8 cellular contexts compared by ENCODE assay signal in the genomic region with DNA sequence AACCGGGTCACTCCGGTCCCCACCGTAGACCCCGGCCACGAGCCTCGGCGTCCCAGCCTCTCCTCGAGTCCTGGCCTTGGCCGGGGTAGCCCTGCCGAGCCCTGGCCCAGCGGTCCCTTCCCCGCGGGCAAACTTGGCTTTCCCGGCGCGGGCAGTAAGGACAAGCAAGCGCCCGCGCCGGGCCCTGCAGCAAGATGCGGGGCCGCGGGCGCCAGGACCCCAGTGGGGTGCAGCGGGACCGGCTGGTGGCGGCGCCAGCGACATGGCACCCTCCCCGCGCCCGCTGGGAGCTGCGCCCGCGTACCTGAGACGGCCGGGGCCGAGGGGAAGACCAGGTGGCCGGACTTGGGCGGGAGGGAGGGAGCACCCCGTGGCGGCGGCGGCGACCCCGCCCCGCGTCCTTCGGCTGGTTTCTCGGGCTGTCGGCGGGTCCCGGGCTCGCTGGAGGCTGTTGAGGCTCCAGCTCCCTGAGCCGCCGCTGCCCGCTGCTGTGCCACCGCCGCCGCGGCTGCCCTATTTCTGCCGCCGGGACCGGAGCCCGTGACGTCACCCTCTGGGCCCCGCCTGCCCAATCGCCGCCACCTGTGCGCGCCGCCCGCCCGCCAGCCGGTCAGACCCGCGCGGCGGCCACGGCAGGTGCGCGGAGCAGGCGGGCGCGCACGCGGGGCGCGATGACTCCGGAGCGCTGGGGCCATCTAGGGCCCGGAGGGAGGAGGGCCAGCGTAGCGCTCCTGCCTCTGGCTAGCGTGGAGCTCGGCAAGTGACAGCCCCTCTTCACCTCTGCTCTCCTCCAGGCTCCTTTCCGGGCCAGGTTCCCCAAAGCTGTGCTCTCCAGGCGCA. TPM values are rescaled to one million over a fixed set of nuclear protein-coding genes. Genes with fewer than 3 reads are reported as not detected.
A peak's percentile ranks its signal among the peaks of the same experiment; 100 is the strongest.
DNase-seq lines count a peak whose midpoint lies in the region; ATAC-seq and TF ChIP-seq lines count a peak whose summit lies in the region.

FSTL4 (minus strand) TSS at position 521 of the 840 bp plus-strand sequence.

- no peak within 1 kb of the TSS for H3K27ac Mint-ChIP-seq in T-helper 2 cell treated with Interferon-gamma antibody and Interleukin-4, amounts not matched to agents 5 μg/mL and 100 μg/mL, for 36 hours
- no peak within 1 kb of the TSS for H3K27ac Mint-ChIP-seq in nephron
- no peak within 1 kb of the TSS for H3K27ac Mint-ChIP-seq in CD14-positive monocyte

- TF ChIP-seq CTCF in nephron (IDR thresholded peaks at IDR 0.05; ENCODE audit: unreplicated experiment in 3 of 3): no peak
- TF ChIP-seq CTCF in CD14-positive monocyte (IDR thresholded peaks at IDR 0.05): no peak

- no peaks in the 10 kb centered on the region for H3K9me3 Mint-ChIP-seq in T-helper 2 cell treated with Interferon-gamma antibody and Interleukin-4, amounts not matched to agents 5 μg/mL and 100 μg/mL, for 36 hours
- H3K9me3 Mint-ChIP-seq in nephron (no peaks in the 10 kb centered on the region), CD14-positive monocyte (peaks cover 0 to 11% (median 1%) of the 10 kb centered on the region in 7 donors)

- no peaks in the 10 kb centered on the region for H3K36me3 Mint-ChIP-seq in T-helper 2 cell treated with Interferon-gamma antibody and Interleukin-4, amounts not matched to agents 5 μg/mL and 100 μg/mL, for 36 hours (ENCODE audit: low read depth)
- no peaks in the 10 kb centered on the region for H3K36me3 Mint-ChIP-seq in nephron (ENCODE audit: low read depth)
- H3K36me3 Mint-ChIP-seq in CD14-positive monocyte: peaks cover 0 to 3% of the 10 kb centered on the region in 2 donors

- no peak for ATAC-seq in HG03469 (IDR thresholded peaks at IDR 0.05; ENCODE audit: unreplicated experiment)

- DNase-seq in activated effector memory CD4-positive, alpha-beta T cell treated with anti-CD3 and anti-CD28 coated beads, Interleukin-2, amount 50 U/mL, for 16 hours: peak; percentile 75
- DNase-seq in activated effector memory CD4-positive, alpha-beta T cell treated with Interleukin-2 at 50 U/mL for 16 hours: no peak
- peak; percentile 21 for DNase-seq in T-helper 2 cell treated with Interferon-gamma antibody and Interleukin-4, amounts not matched to agents 5 μg/mL and 100 μg/mL, for 36 hours (ENCODE audit: low spot score)
- DNase-seq in erythroblast (lab: John Stamatoyannopoulos, UW) (peak; percentile 5 to 10), CD14-positive monocyte (ENCODE audit: low spot score) (no peak), kidney glomerular epithelial cell (lab: John Stamatoyannopoulos, UW) (no peak)

- H3K4me3 Mint-ChIP-seq in T-helper 2 cell treated with Interferon-gamma antibody and Interleukin-4, amounts not matched to agents 5 μg/mL and 100 μg/mL, for 36 hours: peak within 1 kb of the TSS; percentile 47
- H3K4me3 Mint-ChIP-seq in nephron: peak within 1 kb of the TSS; percentile 79 to 83 (median 81)
- H3K4me3 Mint-ChIP-seq in CD14-positive monocyte: peak within 1 kb of the TSS in 1 of 2 donors; percentile 82

- no peaks in the 10 kb centered on the region for H3K4me1 Mint-ChIP-seq in T-helper 2 cell treated with Interferon-gamma antibody and Interleukin-4, amounts not matched to agents 5 μg/mL and 100 μg/mL, for 36 hours (ENCODE audit: low read depth)
- peaks cover 15% of the 10 kb centered on the region for H3K4me1 Mint-ChIP-seq in nephron
- H3K4me1 Mint-ChIP-seq in CD14-positive monocyte: peaks cover 7% of the 10 kb centered on the region

- peaks cover 67% of the 10 kb centered on the region for H3K27me3 Mint-ChIP-seq in T-helper 2 cell treated with Interferon-gamma antibody and Interleukin-4, amounts not matched to agents 5 μg/mL and 100 μg/mL, for 36 hours (ENCODE audit: low read depth)
- peaks cover 91% of the 10 kb centered on the region for H3K27me3 Mint-ChIP-seq in nephron (ENCODE audit: low read depth)
- H3K27me3 Mint-ChIP-seq in CD14-positive monocyte (ENCODE audit: low read depth in 3 of 3): peaks cover 51 to 86% (median 64%) of the 10 kb centered on the region in 3 donors

- TF ChIP-seq POLR2A in erythroblast (IDR thresholded peaks at IDR 0.05; ENCODE audit: low read length): no peak

- intact Hi-C loops in CD14-positive monocyte (cut with micrococcal nuclease): no loop called here

RNA-seq across cellular contexts. Expression of gene FSTL4, which starts in this region (rescaled TPM):
- not detected for polyA plus RNA-seq in CD14-positive monocyte

Comparison
In these comparisons a context has a peak if more than half of its experiments do, and no peak if none do; other contexts are left out.
1. DNase-seq: peak in activated effector memory CD4-positive, alpha-beta T cell treated with anti-CD3 and anti-CD28 coated beads, Interleukin-2, amount 50 U/mL, for 16 hours (single experiment), T-helper 2 cell treated with Interferon-gamma antibody and Interleukin-4, amounts not matched to agents 5 μg/mL and 100 μg/mL, for 36 hours (single experiment) and erythroblast (2 of 2); none in activated effector memory CD4-positive, alpha-beta T cell treated with Interleukin-2 at 50 U/mL for 16 hours (single experiment), CD14-positive monocyte (single experiment) and kidney glomerular epithelial cell (single experiment).